ENCODE assay signal across 1 cellular context in genomic region chr17:69179227-69179952, GRCh38.
TF ChIP-seq lines count a peak whose summit lies in the region.

No MANE protein-coding gene starts in this region.

TF ChIP-seq in K562, 482 proteins besides CTCF, POLR2A, EP300 and RAD21:
- TF ChIP-seq ZNF316 (IDR thresholded peaks at IDR 0.05) = peak; percentile 33; the same call in 1 of the 2 replicates
- 0 out of 4 replicates have a peak, but pooled peaks of 1 of the 2 experiments have one; percentile 30 for TF ChIP-seq ZNF639 (CRISPR knock-in tag; conservative IDR thresholded peaks at IDR 0.05 in 1 of 2, IDR thresholded peaks at IDR 0.05 in 1 of 2)
- TF ChIP-seq NFYB (IDR thresholded peaks at IDR 0.05; ENCODE audit: extremely low read depth, insufficient read length) = no peak
